Comparison of ENCODE assay signal across 11 cellular contexts in genomic region chr10:125156739-125157472, GRCh38. TPM values are rescaled to one million over a fixed set of nuclear protein-coding genes. Genes with fewer than 3 reads are reported as not detected.
DNase-seq lines count a peak whose midpoint lies in the region; ATAC-seq and TF ChIP-seq lines count a peak whose summit lies in the region.
"Had no signal": no experiment of that assay in that cellular context is flagged by ENCODE, and none has a peak within 500 bp of the region (broad histone marks: within the 10 kb centered on the region; RNA-seq: fewer than 3 reads in every experiment).

No MANE protein-coding gene starts in this region.

- H3K36me3 Mint-ChIP-seq in dendritic cell treated with granulocyte-macrophage colony-stimulating factor and Interleukin-4, amounts not matched to agents 40 ng/mL and 50 ng/mL, for 4 days (ENCODE audit: low read depth): no peaks in the 10 kb centered on the region
- H3K36me3 Mint-ChIP-seq: stimulated activated naive B cell treated with anti-CD40 and anti-IgM and Interleukin-4, amounts not matched to agents 10 μg/mL and 1 μg/mL and 100 μg/mL, for 72 hours had no signal

- H3K27me3 ChIP-seq in HUES64 (ENCODE audit: insufficient read depth, low read length) (no peaks in the 10 kb centered on the region), mucosa of stomach (ENCODE audit: control insufficient read depth, insufficient read depth, low read length) (no peaks in the 10 kb centered on the region)

- H3K36me3 ChIP-seq in HUES64 (ENCODE audit: insufficient read depth, low read length) (no peaks in the 10 kb centered on the region), mucosa of stomach (ENCODE audit: control insufficient read depth, insufficient read depth, low read length) (no peaks in the 10 kb centered on the region)

- H3K9me3 ChIP-seq in HUES64 (ENCODE audit: insufficient read depth, low read depth, low read length) (no peaks in the 10 kb centered on the region), mucosa of stomach (ENCODE audit: control insufficient read depth, low read length) (no peaks in the 10 kb centered on the region)

- 7% methylated on average over 9 of the region's 13 CpGs for WGBS in HUES64

- H3K4me3 Mint-ChIP-seq in dendritic cell treated with granulocyte-macrophage colony-stimulating factor and Interleukin-4, amounts not matched to agents 40 ng/mL and 50 ng/mL, for 4 days: peak overlapping the region; percentile 80
- H3K4me3 Mint-ChIP-seq: stimulated activated naive B cell treated with anti-CD40 and anti-IgM and Interleukin-4, amounts not matched to agents 10 μg/mL and 1 μg/mL and 100 μg/mL, for 72 hours had no signal

- in situ Hi-C loops in ACHN (cut with HindIII; ENCODE audit: low pct_ligation_motif_present, low pct_unique_long_range_greater_than_20kb, low sequenced_read_pairs): no loop called here

- H3K9ac ChIP-seq in HUES64 (ENCODE audit: low read depth, low read length) (peak overlapping the region; percentile 91), mucosa of stomach (ENCODE audit: low read length) (peak overlapping the region; percentile 86)

- H3K4me1 Mint-ChIP-seq in dendritic cell treated with granulocyte-macrophage colony-stimulating factor and Interleukin-4, amounts not matched to agents 40 ng/mL and 50 ng/mL, for 4 days (ENCODE audit: low read depth): peaks cover 54% of the 10 kb centered on the region

- H3K27ac Mint-ChIP-seq in dendritic cell treated with granulocyte-macrophage colony-stimulating factor and Interleukin-4, amounts not matched to agents 40 ng/mL and 50 ng/mL, for 4 days: peak overlapping the region; percentile 89
- H3K27ac Mint-ChIP-seq: stimulated activated naive B cell treated with anti-CD40 and anti-IgM and Interleukin-4, amounts not matched to agents 10 μg/mL and 1 μg/mL and 100 μg/mL, for 72 hours had no signal

- no peak for DNase-seq in NCI-H128 (lab: John Stamatoyannopoulos, UW; ENCODE audit: unreplicated experiment)
- DNase-seq in ACHN: no peak
- no peak for DNase-seq in stimulated activated CD4-positive, alpha-beta T cell treated with anti-CD3 and anti-CD28 coated beads, Interleukin-4, amount 100 ng/mL, for 1 hour
- DNase-seq: DMS79; NCI-H446; stimulated activated naive B cell treated with anti-CD40 and anti-IgM and Interleukin-4, amounts not matched to agents 10 μg/mL and 1 μg/mL and 100 μg/mL, for 72 hours had no signal

- no peak for TF ChIP-seq CTCF in 22Rv1 (IDR thresholded peaks at IDR 0.05)

- H3K9me3 Mint-ChIP-seq in dendritic cell treated with granulocyte-macrophage colony-stimulating factor and Interleukin-4, amounts not matched to agents 40 ng/mL and 50 ng/mL, for 4 days: no peaks in the 10 kb centered on the region
- H3K9me3 Mint-ChIP-seq: stimulated activated naive B cell treated with anti-CD40 and anti-IgM and Interleukin-4, amounts not matched to agents 10 μg/mL and 1 μg/mL and 100 μg/mL, for 72 hours had no signal

- H3K27ac ChIP-seq in 22Rv1: peak overlapping the region; percentile 62
- H3K27ac ChIP-seq in HUES64 (ENCODE audit: low read depth, low read length): peak overlapping the region; percentile 69; the same call in 1 of the 2 replicates

- intact Hi-C loops in dendritic cell treated with granulocyte-macrophage colony-stimulating factor and Interleukin-4, amounts not matched to agents 40 ng/mL and 50 ng/mL, for 4 days (cut with micrococcal nuclease): loop anchor here (5.0 to 10.0 kb wide), 2 partner anchors 95 to 242 kb away; no protein-coding TSS in a partner anchor

- H3K27me3 Mint-ChIP-seq in dendritic cell treated with granulocyte-macrophage colony-stimulating factor and Interleukin-4, amounts not matched to agents 40 ng/mL and 50 ng/mL, for 4 days: peaks cover 2% of the 10 kb centered on the region

- peak overlapping the region; percentile 95 for H3K4me3 ChIP-seq in HUES64 (ENCODE audit: low read length)
- peak overlapping the region; percentile 54 for H3K4me3 ChIP-seq in mucosa of stomach (ENCODE audit: low read length)

- H3K4me1 ChIP-seq in HUES64 (ENCODE audit: insufficient read depth, low read length) (peaks cover 56% of the 10 kb centered on the region), mucosa of stomach (ENCODE audit: control insufficient read depth, insufficient read depth, low read length) (peaks cover 48% of the 10 kb centered on the region)

- no peak for ATAC-seq in GM18502 (IDR thresholded peaks at IDR 0.05; ENCODE audit: poor library complexity, unreplicated experiment)
- ATAC-seq: stimulated activated naive B cell treated with anti-CD40 and anti-IgM and Interleukin-4, amounts not matched to agents 10 μg/mL and 1 μg/mL and 100 μg/mL, for 72 hours had no signal

RNA-seq across cellular contexts. Expression of gene CTBP2, which starts 3.5 kb away (rescaled TPM):
- polyA plus RNA-seq in HUES64 (2013, experiment 1 of 2): 166 TPM
- 145 TPM for polyA plus RNA-seq in HUES64 (2013, experiment 2 of 2)
